Comparison of ENCODE assay signal across 1 cellular context in the genomic region with DNA sequence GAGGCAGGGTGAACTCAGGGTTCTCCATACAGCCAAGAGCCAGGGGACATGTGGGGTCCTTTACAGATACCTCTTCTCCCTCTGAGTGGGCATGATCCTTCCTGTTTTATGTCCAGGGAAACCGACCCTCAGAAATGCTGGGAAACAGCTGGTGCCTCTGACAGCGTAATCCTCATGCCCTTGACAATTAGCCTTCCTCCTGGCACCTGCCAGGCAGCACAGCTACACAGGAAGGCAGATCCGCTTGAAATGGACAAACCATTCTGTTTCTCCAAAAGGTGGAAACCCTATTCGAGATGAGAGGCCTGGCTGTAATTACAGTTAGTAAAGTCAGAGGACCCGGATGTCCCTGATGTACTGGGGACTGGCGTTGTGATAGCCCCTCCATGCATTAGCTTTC.
TF ChIP-seq lines count a peak whose summit lies in the region.

No MANE protein-coding gene starts in this region.

TF ChIP-seq in A549, 52 proteins besides CTCF, POLR2A, EP300 and RAD21 (continued from another document):
- TF ChIP-seq FOSL2 (IDR thresholded peaks at IDR 0.05), result no peak
- TF ChIP-seq FOSL2 (CRISPR knock-in tag; IDR thresholded peaks at IDR 0.05), result no peak
- no peak for TF ChIP-seq KDM5A (IDR thresholded peaks at IDR 0.05)
- no peak for TF ChIP-seq HDAC2 (IDR thresholded peaks at IDR 0.05)
TF ChIP-seq in A549: peak in this region for 0.
